In the genomic region with DNA sequence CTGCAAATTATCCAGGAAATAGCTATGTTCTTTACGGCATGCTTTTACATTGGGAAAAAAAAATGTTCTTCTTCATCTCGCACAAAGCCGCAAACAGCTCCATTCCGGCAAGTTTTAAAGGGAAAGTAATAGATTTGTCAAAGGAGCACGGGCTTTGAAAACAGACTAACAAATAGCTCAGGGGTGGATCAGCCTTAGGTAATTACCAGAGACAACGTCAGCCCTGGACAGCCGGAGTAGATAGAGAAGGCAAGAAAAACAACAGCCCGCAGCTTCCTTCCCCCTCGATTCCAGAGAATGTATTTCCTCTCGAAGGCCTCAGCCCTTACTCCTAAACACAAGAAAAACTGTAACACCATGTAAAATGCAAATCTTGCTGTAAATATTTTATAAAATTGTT, we compare ENCODE assay signal across 15 cellular contexts.
DNase-seq lines count a peak whose midpoint lies in the region; TF ChIP-seq lines count a peak whose summit lies in the region.
"Had no signal": no experiment of that assay in that cellular context is flagged by ENCODE, and none has a peak within 500 bp of the region (broad histone marks: within the 10 kb centered on the region; RNA-seq: fewer than 3 reads in every experiment).

No MANE protein-coding gene starts in this region.

- H3K27me3 ChIP-seq in smooth muscle cell (ENCODE audit: low read depth), result no peaks in the 10 kb centered on the region
- H3K27me3 ChIP-seq: Peyer's patch had no signal

- no peaks in the 10 kb centered on the region for H3K79me2 ChIP-seq in smooth muscle cell (ENCODE audit: low read depth)

- H3K4me2 ChIP-seq in smooth muscle cell, result peak overlapping the region; percentile 82

- peak overlapping the region; percentile 44 for H3K9ac ChIP-seq in smooth muscle cell (ENCODE audit: low read depth)

- TF ChIP-seq CTCF in astrocyte of the cerebellum (IDR thresholded peaks at IDR 0.05; ENCODE audit: low read depth, low read length, missing control alignments), result no peak
- TF ChIP-seq CTCF in smooth muscle cell (IDR thresholded peaks at IDR 0.05; ENCODE audit: borderline replicate concordance, insufficient read depth, poor library complexity, severe bottlenecking), result no peak

- peak overlapping the region; percentile 53 for H3K27ac ChIP-seq in smooth muscle cell (ENCODE audit: low read depth)
- H3K27ac ChIP-seq: 22Rv1, prostate gland had no signal

- H3K4me1 ChIP-seq in smooth muscle cell (ENCODE audit: low read depth), result peaks cover 22% of the 10 kb centered on the region
- H3K4me1 ChIP-seq: prostate gland had no signal

- H3K36me3 ChIP-seq in smooth muscle cell (ENCODE audit: low read depth), result no peaks in the 10 kb centered on the region
- H3K36me3 ChIP-seq: Peyer's patch, prostate gland had no signal

- DNase-seq in DMS 273 (lab: John Stamatoyannopoulos, UW; ENCODE audit: unreplicated experiment) (peak; percentile 54), DMS 273 treated with DMSO at 0.1 percent for 48 hours (lab: John Stamatoyannopoulos, UW) (no peak), astrocyte of the cerebellum (ENCODE audit: low read depth) (peak; percentile 33), hepatic stellate cell (ENCODE audit: low spot score) (peak; percentile 72), smooth muscle cell (lab: John Stamatoyannopoulos, UW; ENCODE audit: unreplicated experiment) (no peak), 8988T (no peak), GM19240 (ENCODE audit: insufficient read length, low spot score) (no peak)
- no peak for DNase-seq in stimulated activated CD4-positive, alpha-beta T cell treated with anti-CD3 and anti-CD28 coated beads, Interleukin-15, amount 100 ng/mL, for 24 hours
- DNase-seq: activated CD4-positive, CD25-positive, alpha-beta regulatory T cell; activated gamma-delta T cell; effector memory CD8-positive, alpha-beta T cell; NCI-H1436; Peyer's patch had no signal

- in situ Hi-C loops in astrocyte of the cerebellum (cut with HindIII; ENCODE audit: low sequenced_read_pairs), result no loop called here

- H3K4me3 ChIP-seq in astrocyte of the cerebellum (ENCODE audit: low read depth, low read length) (no peak overlapping the region), smooth muscle cell (peak overlapping the region; percentile 37)
- H3K4me3 ChIP-seq: prostate gland had no signal

- peak overlapping the region; percentile 49 for H2AFZ ChIP-seq in smooth muscle cell (ENCODE audit: low read depth)

- H3F3A ChIP-seq in smooth muscle cell (ENCODE audit: low read depth), result no peaks in the 10 kb centered on the region

- peaks cover 5% of the 10 kb centered on the region for H4K20me1 ChIP-seq in smooth muscle cell (ENCODE audit: low read depth)

- WGBS in smooth muscle cell (ENCODE audit: low lambda C conversion rate), result 5% methylated on average over 10 of the region's 10 CpGs

- H3K9me3 ChIP-seq in smooth muscle cell (replicated peaks; ENCODE audit: low read depth), result no peaks in the 10 kb centered on the region
- H3K9me3 ChIP-seq: Peyer's patch, prostate gland had no signal

Comparison
In these comparisons a context has a peak if more than half of its experiments do, and no peak if none do; other contexts are left out.
1. DNase-seq: peak in DMS 273 (single experiment), astrocyte of the cerebellum (single experiment) and hepatic stellate cell (single experiment); none in DMS 273 treated with DMSO at 0.1 percent for 48 hours (single experiment), smooth muscle cell (single experiment), 8988T (single experiment), stimulated activated CD4-positive, alpha-beta T cell treated with anti-CD3 and anti-CD28 coated beads, Interleukin-15, amount 100 ng/mL, for 24 hours (single experiment) and GM19240 (single experiment).